ENCODE assay signal across 1 cellular context in the genomic region with DNA sequence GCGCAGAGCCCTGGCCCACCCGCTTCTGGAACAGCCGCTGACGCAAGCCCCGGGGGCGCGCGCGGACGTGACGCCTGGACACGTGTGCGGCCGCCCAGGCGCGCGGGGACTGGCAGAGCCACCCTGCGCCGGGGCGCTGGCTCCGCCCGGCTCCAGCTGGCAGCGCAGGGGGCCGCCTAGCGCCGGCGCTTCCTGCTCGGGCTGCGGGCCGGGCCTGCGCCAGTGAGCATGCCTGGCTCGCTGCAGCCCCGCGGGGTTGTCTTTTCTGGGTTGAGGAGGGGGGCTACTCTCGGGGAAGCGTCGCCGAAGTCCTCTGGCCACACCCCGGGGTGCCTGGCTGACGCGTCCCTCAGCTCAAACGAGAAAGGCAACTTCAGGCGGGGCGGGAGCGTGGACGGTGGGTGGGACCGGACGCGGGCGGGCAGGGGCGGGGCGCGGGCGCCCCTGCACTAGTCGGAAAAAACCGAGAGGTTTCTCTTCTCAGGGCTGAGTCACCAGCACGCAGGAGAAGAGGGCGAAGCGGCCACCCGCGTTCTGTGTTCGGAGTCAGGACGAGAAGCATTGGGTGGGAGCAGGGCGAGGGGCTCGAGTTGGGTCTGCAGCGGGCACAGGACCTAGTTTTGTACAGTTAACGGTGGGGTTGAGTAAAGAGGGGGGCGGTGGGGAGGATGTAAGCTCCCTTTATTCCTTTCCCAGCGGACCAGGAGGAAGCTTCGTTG.
TF ChIP-seq lines count a peak whose summit lies in the region.

A gene with protein sequence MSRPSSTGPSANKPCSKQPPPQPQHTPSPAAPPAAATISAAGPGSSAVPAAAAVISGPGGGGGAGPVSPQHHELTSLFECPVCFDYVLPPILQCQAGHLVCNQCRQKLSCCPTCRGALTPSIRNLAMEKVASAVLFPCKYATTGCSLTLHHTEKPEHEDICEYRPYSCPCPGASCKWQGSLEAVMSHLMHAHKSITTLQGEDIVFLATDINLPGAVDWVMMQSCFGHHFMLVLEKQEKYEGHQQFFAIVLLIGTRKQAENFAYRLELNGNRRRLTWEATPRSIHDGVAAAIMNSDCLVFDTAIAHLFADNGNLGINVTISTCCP (minus strand): TSS at position 48 of the 719 bp plus-strand sequence. CDS start 320 bp downstream, outside the sequence.

TF ChIP-seq in HepG2, 621 proteins besides CTCF, POLR2A, EP300 and RAD21 (continued from another document):
- no peak for TF ChIP-seq ZBTB1 (CRISPR knock-in tag; IDR thresholded peaks at IDR 0.05; ENCODE audit: borderline replicate concordance)
- no peak for TF ChIP-seq ZNF850 (CRISPR knock-in tag; conservative IDR thresholded peaks at IDR 0.05)
- no peak for TF ChIP-seq NFIC (IDR thresholded peaks at IDR 0.05; ENCODE audit: low read length)
- peak; percentile 64; the same call in 1 of the 2 replicates for TF ChIP-seq CREB1 (IDR thresholded peaks at IDR 0.05)
- TF ChIP-seq CREB1 (CRISPR knock-in tag; IDR thresholded peaks at IDR 0.05) = peak; percentile 31; the same call in 1 of the 2 replicates
- 0 out of 2 replicates have a peak, but pooled peaks have one; percentile 61 for TF ChIP-seq CENPT (CRISPR knock-in tag; IDR thresholded peaks at IDR 0.05; ENCODE audit: low read depth)
- TF ChIP-seq REPIN1 (CRISPR knock-in tag; IDR thresholded peaks at IDR 0.05; ENCODE audit: borderline replicate concordance, low read depth) = peak; percentile 13; the same call in 1 of the 2 replicates
- peak; percentile 58; the same call in 1 of the 2 replicates for TF ChIP-seq NR2F2 (IDR thresholded peaks at IDR 0.05; ENCODE audit: borderline replicate concordance, low read depth)
- peak; percentile 53; the same call in 1 of the 2 replicates for TF ChIP-seq ZSCAN31 (CRISPR knock-in tag; IDR thresholded peaks at IDR 0.05; ENCODE audit: low read depth)
- TF ChIP-seq SMC3 (IDR thresholded peaks at IDR 0.05; ENCODE audit: low read length) = no peak
- TF ChIP-seq ZBTB7A (CRISPR knock-in tag; IDR thresholded peaks at IDR 0.05) = peak; percentile 39; the same call in 1 of the 2 replicates
- TF ChIP-seq, protein P1, sequence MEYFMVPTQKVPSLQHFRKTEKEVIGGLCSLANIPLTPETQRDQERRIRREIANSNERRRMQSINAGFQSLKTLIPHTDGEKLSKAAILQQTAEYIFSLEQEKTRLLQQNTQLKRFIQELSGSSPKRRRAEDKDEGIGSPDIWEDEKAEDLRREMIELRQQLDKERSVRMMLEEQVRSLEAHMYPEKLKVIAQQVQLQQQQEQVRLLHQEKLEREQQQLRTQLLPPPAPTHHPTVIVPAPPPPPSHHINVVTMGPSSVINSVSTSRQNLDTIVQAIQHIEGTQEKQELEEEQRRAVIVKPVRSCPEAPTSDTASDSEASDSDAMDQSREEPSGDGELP (IDR thresholded peaks at IDR 0.05; ENCODE audit: borderline replicate concordance, low read depth) = peak; percentile 80; the same call in 1 of the 2 replicates
- TF ChIP-seq ZNF615 (CRISPR knock-in tag; IDR thresholded peaks at IDR 0.05; ENCODE audit: borderline replicate concordance) = 0 out of 2 replicates have a peak, but pooled peaks have one; percentile 61
- TF ChIP-seq ZNF124 (CRISPR knock-in tag; IDR thresholded peaks at IDR 0.05) = peak; percentile 42; the same call in 1 of the 2 replicates
- TF ChIP-seq STAT5B (CRISPR knock-in tag; IDR thresholded peaks at IDR 0.05) = no peak
- TF ChIP-seq MED8 (CRISPR knock-in tag; IDR thresholded peaks at IDR 0.05; ENCODE audit: insufficient replicate concordance) = peak; percentile 12
- TF ChIP-seq, protein P2, sequence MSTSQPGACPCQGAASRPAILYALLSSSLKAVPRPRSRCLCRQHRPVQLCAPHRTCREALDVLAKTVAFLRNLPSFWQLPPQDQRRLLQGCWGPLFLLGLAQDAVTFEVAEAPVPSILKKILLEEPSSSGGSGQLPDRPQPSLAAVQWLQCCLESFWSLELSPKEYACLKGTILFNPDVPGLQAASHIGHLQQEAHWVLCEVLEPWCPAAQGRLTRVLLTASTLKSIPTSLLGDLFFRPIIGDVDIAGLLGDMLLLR (CRISPR knock-in tag; IDR thresholded peaks at IDR 0.05) = peak; percentile 76; the same call in 1 of the 2 replicates
- TF ChIP-seq, protein P3, sequence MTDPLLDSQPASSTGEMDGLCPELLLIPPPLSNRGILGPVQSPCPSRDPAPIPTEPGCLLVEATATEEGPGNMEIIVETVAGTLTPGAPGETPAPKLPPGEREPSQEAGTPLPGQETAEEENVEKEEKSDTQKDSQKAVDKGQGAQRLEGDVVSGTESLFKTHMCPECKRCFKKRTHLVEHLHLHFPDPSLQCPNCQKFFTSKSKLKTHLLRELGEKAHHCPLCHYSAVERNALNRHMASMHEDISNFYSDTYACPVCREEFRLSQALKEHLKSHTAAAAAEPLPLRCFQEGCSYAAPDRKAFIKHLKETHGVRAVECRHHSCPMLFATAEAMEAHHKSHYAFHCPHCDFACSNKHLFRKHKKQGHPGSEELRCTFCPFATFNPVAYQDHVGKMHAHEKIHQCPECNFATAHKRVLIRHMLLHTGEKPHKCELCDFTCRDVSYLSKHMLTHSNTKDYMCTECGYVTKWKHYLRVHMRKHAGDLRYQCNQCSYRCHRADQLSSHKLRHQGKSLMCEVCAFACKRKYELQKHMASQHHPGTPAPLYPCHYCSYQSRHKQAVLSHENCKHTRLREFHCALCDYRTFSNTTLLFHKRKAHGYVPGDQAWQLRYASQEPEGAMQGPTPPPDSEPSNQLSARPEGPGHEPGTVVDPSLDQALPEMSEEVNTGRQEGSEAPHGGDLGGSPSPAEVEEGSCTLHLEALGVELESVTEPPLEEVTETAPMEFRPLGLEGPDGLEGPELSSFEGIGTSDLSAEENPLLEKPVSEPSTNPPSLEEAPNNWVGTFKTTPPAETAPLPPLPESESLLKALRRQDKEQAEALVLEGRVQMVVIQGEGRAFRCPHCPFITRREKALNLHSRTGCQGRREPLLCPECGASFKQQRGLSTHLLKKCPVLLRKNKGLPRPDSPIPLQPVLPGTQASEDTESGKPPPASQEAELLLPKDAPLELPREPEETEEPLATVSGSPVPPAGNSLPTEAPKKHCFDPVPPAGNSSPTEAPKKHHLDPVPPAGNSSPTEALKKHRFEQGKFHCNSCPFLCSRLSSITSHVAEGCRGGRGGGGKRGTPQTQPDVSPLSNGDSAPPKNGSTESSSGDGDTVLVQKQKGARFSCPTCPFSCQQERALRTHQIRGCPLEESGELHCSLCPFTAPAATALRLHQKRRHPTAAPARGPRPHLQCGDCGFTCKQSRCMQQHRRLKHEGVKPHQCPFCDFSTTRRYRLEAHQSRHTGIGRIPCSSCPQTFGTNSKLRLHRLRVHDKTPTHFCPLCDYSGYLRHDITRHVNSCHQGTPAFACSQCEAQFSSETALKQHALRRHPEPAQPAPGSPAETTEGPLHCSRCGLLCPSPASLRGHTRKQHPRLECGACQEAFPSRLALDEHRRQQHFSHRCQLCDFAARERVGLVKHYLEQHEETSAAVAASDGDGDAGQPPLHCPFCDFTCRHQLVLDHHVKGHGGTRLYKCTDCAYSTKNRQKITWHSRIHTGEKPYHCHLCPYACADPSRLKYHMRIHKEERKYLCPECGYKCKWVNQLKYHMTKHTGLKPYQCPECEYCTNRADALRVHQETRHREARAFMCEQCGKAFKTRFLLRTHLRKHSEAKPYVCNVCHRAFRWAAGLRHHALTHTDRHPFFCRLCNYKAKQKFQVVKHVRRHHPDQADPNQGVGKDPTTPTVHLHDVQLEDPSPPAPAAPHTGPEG (CRISPR knock-in tag; IDR thresholded peaks at IDR 0.05) = peak; percentile 43; the same call in 1 of the 2 replicates
- TF ChIP-seq, protein P4, sequence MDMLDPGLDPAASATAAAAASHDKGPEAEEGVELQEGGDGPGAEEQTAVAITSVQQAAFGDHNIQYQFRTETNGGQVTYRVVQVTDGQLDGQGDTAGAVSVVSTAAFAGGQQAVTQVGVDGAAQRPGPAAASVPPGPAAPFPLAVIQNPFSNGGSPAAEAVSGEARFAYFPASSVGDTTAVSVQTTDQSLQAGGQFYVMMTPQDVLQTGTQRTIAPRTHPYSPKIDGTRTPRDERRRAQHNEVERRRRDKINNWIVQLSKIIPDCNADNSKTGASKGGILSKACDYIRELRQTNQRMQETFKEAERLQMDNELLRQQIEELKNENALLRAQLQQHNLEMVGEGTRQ (IDR thresholded peaks at IDR 0.05; ENCODE audit: low read depth, low read length) = peak; percentile 16; the same call in 1 of the 2 replicates
- TF ChIP-seq, protein P4 (CRISPR knock-in tag; IDR thresholded peaks at IDR 0.05; ENCODE audit: borderline replicate concordance) = no peak; the same call in 1 of the 2 replicates
- peak; percentile 49 for TF ChIP-seq MED1 (CRISPR knock-in tag; IDR thresholded peaks at IDR 0.05)
- peak; percentile 69; the same call in 1 of the 2 replicates for TF ChIP-seq ZFY (CRISPR knock-in tag; IDR thresholded peaks at IDR 0.05)
- TF ChIP-seq KMT2B (CRISPR knock-in tag; IDR thresholded peaks at IDR 0.05) = no peak; the same call in 1 of the 2 replicates
- TF ChIP-seq, protein P5, sequence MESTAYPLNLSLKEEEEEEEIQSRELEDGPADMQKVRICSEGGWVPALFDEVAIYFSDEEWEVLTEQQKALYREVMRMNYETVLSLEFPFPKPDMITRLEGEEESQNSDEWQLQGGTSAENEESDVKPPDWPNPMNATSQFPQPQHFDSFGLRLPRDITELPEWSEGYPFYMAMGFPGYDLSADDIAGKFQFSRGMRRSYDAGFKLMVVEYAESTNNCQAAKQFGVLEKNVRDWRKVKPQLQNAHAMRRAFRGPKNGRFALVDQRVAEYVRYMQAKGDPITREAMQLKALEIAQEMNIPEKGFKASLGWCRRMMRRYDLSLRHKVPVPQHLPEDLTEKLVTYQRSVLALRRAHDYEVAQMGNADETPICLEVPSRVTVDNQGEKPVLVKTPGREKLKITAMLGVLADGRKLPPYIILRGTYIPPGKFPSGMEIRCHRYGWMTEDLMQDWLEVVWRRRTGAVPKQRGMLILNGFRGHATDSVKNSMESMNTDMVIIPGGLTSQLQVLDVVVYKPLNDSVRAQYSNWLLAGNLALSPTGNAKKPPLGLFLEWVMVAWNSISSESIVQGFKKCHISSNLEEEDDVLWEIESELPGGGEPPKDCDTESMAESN (CRISPR knock-in tag; conservative IDR thresholded peaks at IDR 0.05) = peak; percentile 58
- TF ChIP-seq ZNF430 (CRISPR knock-in tag; IDR thresholded peaks at IDR 0.05) = peak; percentile 41
- no peak for TF ChIP-seq MTA3 (CRISPR knock-in tag; IDR thresholded peaks at IDR 0.05)
- TF ChIP-seq, protein P6, sequence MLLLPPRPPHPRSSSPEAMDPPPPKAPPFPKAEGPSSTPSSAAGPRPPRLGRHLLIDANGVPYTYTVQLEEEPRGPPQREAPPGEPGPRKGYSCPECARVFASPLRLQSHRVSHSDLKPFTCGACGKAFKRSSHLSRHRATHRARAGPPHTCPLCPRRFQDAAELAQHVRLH (CRISPR knock-in tag; IDR thresholded peaks at IDR 0.05; ENCODE audit: borderline replicate concordance, low read depth) = no peak; the same call in 1 of the 2 replicates
- 0 out of 2 replicates have a peak, but pooled peaks have one; percentile 51 for TF ChIP-seq ISX (CRISPR knock-in tag; conservative IDR thresholded peaks at IDR 0.05)
- no peak for TF ChIP-seq NFRKB (IDR thresholded peaks at IDR 0.05)
- no peak for TF ChIP-seq ZNF496 (CRISPR knock-in tag; IDR thresholded peaks at IDR 0.05; ENCODE audit: insufficient replicate concordance)
- TF ChIP-seq FOXA1 (IDR thresholded peaks at IDR 0.05) = no peak
- no peak; the same call in 1 of the 2 replicates for TF ChIP-seq FOXA1 (CRISPR knock-in tag; IDR thresholded peaks at IDR 0.05)
- no peak for TF ChIP-seq ZNF775 (CRISPR knock-in tag; IDR thresholded peaks at IDR 0.05; ENCODE audit: borderline replicate concordance)
- TF ChIP-seq ZNF607 (CRISPR knock-in tag; IDR thresholded peaks at IDR 0.05; ENCODE audit: borderline replicate concordance) = peak; percentile 55; the same call in 1 of the 2 replicates
- TF ChIP-seq ZNF83 (CRISPR knock-in tag; IDR thresholded peaks at IDR 0.05; ENCODE audit: borderline replicate concordance) = no peak
- 0 out of 2 replicates have a peak, but pooled peaks have one; percentile 16 for TF ChIP-seq KDM3A (CRISPR knock-in tag; IDR thresholded peaks at IDR 0.05; ENCODE audit: low read depth)
- no peak for TF ChIP-seq SRF (IDR thresholded peaks at IDR 0.05; ENCODE audit: low read depth, low read length)
- TF ChIP-seq, protein P7, sequence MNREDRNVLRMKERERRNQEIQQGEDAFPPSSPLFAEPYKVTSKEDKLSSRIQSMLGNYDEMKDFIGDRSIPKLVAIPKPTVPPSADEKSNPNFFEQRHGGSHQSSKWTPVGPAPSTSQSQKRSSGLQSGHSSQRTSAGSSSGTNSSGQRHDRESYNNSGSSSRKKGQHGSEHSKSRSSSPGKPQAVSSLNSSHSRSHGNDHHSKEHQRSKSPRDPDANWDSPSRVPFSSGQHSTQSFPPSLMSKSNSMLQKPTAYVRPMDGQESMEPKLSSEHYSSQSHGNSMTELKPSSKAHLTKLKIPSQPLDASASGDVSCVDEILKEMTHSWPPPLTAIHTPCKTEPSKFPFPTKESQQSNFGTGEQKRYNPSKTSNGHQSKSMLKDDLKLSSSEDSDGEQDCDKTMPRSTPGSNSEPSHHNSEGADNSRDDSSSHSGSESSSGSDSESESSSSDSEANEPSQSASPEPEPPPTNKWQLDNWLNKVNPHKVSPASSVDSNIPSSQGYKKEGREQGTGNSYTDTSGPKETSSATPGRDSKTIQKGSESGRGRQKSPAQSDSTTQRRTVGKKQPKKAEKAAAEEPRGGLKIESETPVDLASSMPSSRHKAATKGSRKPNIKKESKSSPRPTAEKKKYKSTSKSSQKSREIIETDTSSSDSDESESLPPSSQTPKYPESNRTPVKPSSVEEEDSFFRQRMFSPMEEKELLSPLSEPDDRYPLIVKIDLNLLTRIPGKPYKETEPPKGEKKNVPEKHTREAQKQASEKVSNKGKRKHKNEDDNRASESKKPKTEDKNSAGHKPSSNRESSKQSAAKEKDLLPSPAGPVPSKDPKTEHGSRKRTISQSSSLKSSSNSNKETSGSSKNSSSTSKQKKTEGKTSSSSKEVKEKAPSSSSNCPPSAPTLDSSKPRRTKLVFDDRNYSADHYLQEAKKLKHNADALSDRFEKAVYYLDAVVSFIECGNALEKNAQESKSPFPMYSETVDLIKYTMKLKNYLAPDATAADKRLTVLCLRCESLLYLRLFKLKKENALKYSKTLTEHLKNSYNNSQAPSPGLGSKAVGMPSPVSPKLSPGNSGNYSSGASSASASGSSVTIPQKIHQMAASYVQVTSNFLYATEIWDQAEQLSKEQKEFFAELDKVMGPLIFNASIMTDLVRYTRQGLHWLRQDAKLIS (CRISPR knock-in tag; IDR thresholded peaks at IDR 0.05) = peak; percentile 72; the same call in 1 of the 2 replicates
- TF ChIP-seq NCOA1 (CRISPR knock-in tag; IDR thresholded peaks at IDR 0.05) = no peak
- TF ChIP-seq ZNF12 (CRISPR knock-in tag; IDR thresholded peaks at IDR 0.05) = no peak; the same call in 1 of the 2 replicates
